In genomic region chr19:23098286-23098685, GRCh38 we compare ENCODE assay signal across 27 cellular contexts. TPM values are rescaled to one million over a fixed set of nuclear protein-coding genes. Genes with fewer than 3 reads are reported as not detected.
"Had no signal": no experiment of that assay in that cellular context is flagged by ENCODE, and none has a peak within 500 bp of the region (broad histone marks: within the 10 kb centered on the region; RNA-seq: fewer than 3 reads in every experiment).

No MANE protein-coding gene starts in this region.

- ATAC-seq: stimulated activated effector memory CD8-positive, alpha-beta T cell treated with anti-CD3 and anti-CD28 coated beads, Interleukin-12 subunit alpha, Interleukin-12 subunit beta, amount 100 ng/mL, for 72 hours; stimulated activated memory B cell treated with anti-CD40 and anti-IgM and Interleukin-4, amounts not matched to agents 10 μg/mL and 1 μg/mL and 100 μg/mL, for 72 hours; stimulated activated naive CD8-positive, alpha-beta T cell treated with anti-CD3 and anti-CD28 coated beads, Interleukin-15, Interleukin-2, amounts not matched to agents 100 U/mL and 50 U/mL, for 24 hours; upper lobe of right lung had no signal

- H3K4me3 Mint-ChIP-seq: stimulated activated effector memory CD8-positive, alpha-beta T cell treated with anti-CD3 and anti-CD28 coated beads, Interleukin-12 subunit alpha, Interleukin-12 subunit beta, amount 100 ng/mL, for 72 hours; stimulated activated memory B cell treated with anti-CD40 and anti-IgM and Interleukin-4, amounts not matched to agents 10 μg/mL and 1 μg/mL and 100 μg/mL, for 72 hours; stimulated activated naive B cell treated with anti-CD40 and anti-IgM and Interleukin-4, amounts not matched to agents 10 μg/mL and 1 μg/mL and 100 μg/mL, for 72 hours; stimulated activated naive CD8-positive, alpha-beta T cell treated with anti-CD3 and anti-CD28 coated beads, Interleukin-15, amount 100 ng/mL, for 72 hours; stimulated activated naive CD8-positive, alpha-beta T cell treated with anti-CD3 and anti-CD28 coated beads, Interleukin-15, Interleukin-2, amounts not matched to agents 100 ng/mL and 50 ng/mL, for 24 hours; type B pancreatic cell had no signal

- H3K36me3 Mint-ChIP-seq: stimulated activated effector memory CD8-positive, alpha-beta T cell treated with anti-CD3 and anti-CD28 coated beads, Interleukin-12 subunit alpha, Interleukin-12 subunit beta, amount 100 ng/mL, for 72 hours; stimulated activated memory B cell treated with anti-CD40 and anti-IgM and Interleukin-4, amounts not matched to agents 10 μg/mL and 1 μg/mL and 100 μg/mL, for 72 hours had no signal

- DNase-seq: stimulated activated CD4-positive, alpha-beta T cell treated with anti-CD3 and anti-CD28 coated beads, Interleukin-2, amount 100 ng/mL, for 48 hours; stimulated activated CD4-positive, alpha-beta T cell treated with anti-CD3 and anti-CD28 coated beads, Interleukin-4, amount 100 ng/mL, for 1 hour; stimulated activated CD4-positive, alpha-beta T cell treated with anti-CD3 and anti-CD28 coated beads, Interleukin-4, amount 100 ng/mL, for 24 hours; stimulated activated CD4-positive, alpha-beta T cell treated with anti-CD3 and anti-CD28 coated beads, Interleukin-4, amount 100 ng/mL, for 4 hours; stimulated activated CD8-positive, alpha-beta memory T cell treated with anti-CD3 and anti-CD28 coated beads, Interleukin-4, amount 100 ng/mL, for 48 hours; stimulated activated naive B cell treated with anti-CD40 and anti-IgM and Interleukin-4, amounts not matched to agents 10 μg/mL and 1 μg/mL and 100 μg/mL, for 72 hours; stimulated activated naive CD4-positive, alpha-beta T cell; stimulated activated naive CD4-positive, alpha-beta T cell treated with Interleukin-2 at 50 U/mL for 16 hours; stimulated activated naive CD8-positive, alpha-beta T cell treated with anti-CD3 and anti-CD28 coated beads, Interleukin-15, amount 100 ng/mL, for 72 hours; stimulated activated naive CD8-positive, alpha-beta T cell treated with anti-CD3 and anti-CD28 coated beads, Interleukin-15, Interleukin-2, amounts not matched to agents 100 U/mL and 50 U/mL, for 24 hours; stomach; substantia nigra; testis; thyroid gland; tibial artery; transverse colon; upper lobe of left lung; upper lobe of right lung; uterus had no signal

- H3K36me3 ChIP-seq: suprapubic skin, thoracic aorta, thyroid gland, tibial nerve, transverse colon, upper lobe of left lung, upper lobe of right lung, uterus, vagina had no signal

- H3K4me3 ChIP-seq: stomach, suprapubic skin, testis, thoracic aorta, thyroid gland, tibial artery, tibial nerve, transverse colon, upper lobe of left lung, upper lobe of right lung, uterus, vagina had no signal

- H3K27me3 Mint-ChIP-seq: stimulated activated memory B cell treated with anti-CD40 and anti-IgM and Interleukin-4, amounts not matched to agents 10 μg/mL and 1 μg/mL and 100 μg/mL, for 72 hours; stimulated activated naive B cell treated with anti-CD40 and anti-IgM and Interleukin-4, amounts not matched to agents 10 μg/mL and 1 μg/mL and 100 μg/mL, for 72 hours; stimulated activated naive CD8-positive, alpha-beta T cell treated with anti-CD3 and anti-CD28 coated beads, Interleukin-15, amount 100 ng/mL, for 72 hours; stimulated activated naive CD8-positive, alpha-beta T cell treated with anti-CD3 and anti-CD28 coated beads, Interleukin-15, Interleukin-2, amounts not matched to agents 100 ng/mL and 50 ng/mL, for 24 hours; type B pancreatic cell had no signal

- H3K9me3 ChIP-seq: suprapubic skin, testis, thoracic aorta, thyroid gland, transverse colon, upper lobe of right lung, uterus, vagina had no signal

- H3K4me1 Mint-ChIP-seq: stimulated activated effector memory CD8-positive, alpha-beta T cell treated with anti-CD3 and anti-CD28 coated beads, Interleukin-12 subunit alpha, Interleukin-12 subunit beta, amount 100 ng/mL, for 72 hours; stimulated activated memory B cell treated with anti-CD40 and anti-IgM and Interleukin-4, amounts not matched to agents 10 μg/mL and 1 μg/mL and 100 μg/mL, for 72 hours; stimulated activated naive B cell treated with anti-CD40 and anti-IgM and Interleukin-4, amounts not matched to agents 10 μg/mL and 1 μg/mL and 100 μg/mL, for 72 hours; stimulated activated naive CD8-positive, alpha-beta T cell treated with anti-CD3 and anti-CD28 coated beads, Interleukin-15, amount 100 ng/mL, for 72 hours had no signal

- H3K27ac Mint-ChIP-seq: stimulated activated effector memory CD8-positive, alpha-beta T cell treated with anti-CD3 and anti-CD28 coated beads, Interleukin-12 subunit alpha, Interleukin-12 subunit beta, amount 100 ng/mL, for 72 hours; stimulated activated memory B cell treated with anti-CD40 and anti-IgM and Interleukin-4, amounts not matched to agents 10 μg/mL and 1 μg/mL and 100 μg/mL, for 72 hours; stimulated activated naive B cell treated with anti-CD40 and anti-IgM and Interleukin-4, amounts not matched to agents 10 μg/mL and 1 μg/mL and 100 μg/mL, for 72 hours; stimulated activated naive CD8-positive, alpha-beta T cell treated with anti-CD3 and anti-CD28 coated beads, Interleukin-15, amount 100 ng/mL, for 72 hours; stimulated activated naive CD8-positive, alpha-beta T cell treated with anti-CD3 and anti-CD28 coated beads, Interleukin-15, Interleukin-2, amounts not matched to agents 100 ng/mL and 50 ng/mL, for 24 hours; type B pancreatic cell had no signal

- H3K27me3 ChIP-seq: stomach, suprapubic skin, testis, thyroid gland, tibial artery, tibial nerve, transverse colon, upper lobe of left lung, upper lobe of right lung, uterus, vagina had no signal

- H3K27ac ChIP-seq: stomach, suprapubic skin, testis, thoracic aorta, thyroid gland, tibial artery, tibial nerve, transverse colon, upper lobe of left lung, upper lobe of right lung, uterus, vagina had no signal

- H3K4me1 ChIP-seq: stomach, suprapubic skin, testis, thyroid gland, tibial artery, tibial nerve, transverse colon, upper lobe of left lung, upper lobe of right lung, uterus, vagina had no signal

RNA-seq across cellular contexts. Expression of gene ZNF730, which starts 18.5 kb away (rescaled TPM):
- total RNA-seq: suprapubic skin, thoracic aorta had no signal
